1 cellular context compared by ENCODE assay signal in genomic region chr7:4196121-4196819, GRCh38.
TF ChIP-seq lines count a peak whose summit lies in the region.

No MANE protein-coding gene starts in this region.

TF ChIP-seq in H1, 55 proteins besides CTCF, POLR2A, EP300 and RAD21:
- TF ChIP-seq KDM4A (IDR thresholded peaks at IDR 0.05; ENCODE audit: low read depth, low read length, severe bottlenecking): no peak
- no peak for TF ChIP-seq TAF7 (optimal IDR thresholded peaks at IDR 0.05; ENCODE audit: borderline replicate concordance, low read depth, low read length)
- TF ChIP-seq SIX5 (IDR thresholded peaks at IDR 0.05; ENCODE audit: low read depth, low read length): no peak
- TF ChIP-seq SP1 (IDR thresholded peaks at IDR 0.05; ENCODE audit: low read depth, low read length): no peak
- no peak for TF ChIP-seq MAX (IDR thresholded peaks at IDR 0.05)
- TF ChIP-seq CHD7 (IDR thresholded peaks at IDR 0.05; ENCODE audit: insufficient replicate concordance, low read length): no peak
- no peak for TF ChIP-seq GABPA (IDR thresholded peaks at IDR 0.05; ENCODE audit: borderline replicate concordance, insufficient read depth, low read length)
- no peak for TF ChIP-seq NANOG (IDR thresholded peaks at IDR 0.05; ENCODE audit: insufficient read depth, low read depth, low read length, poor library complexity, severe bottlenecking)
- TF ChIP-seq TCF12 (IDR thresholded peaks at IDR 0.05; ENCODE audit: low read depth, low read length): no peak
- no peak for TF ChIP-seq TEAD4 (IDR thresholded peaks at IDR 0.05; ENCODE audit: low read depth, low read length)
- no peak for TF ChIP-seq BRCA1 (IDR thresholded peaks at IDR 0.05; ENCODE audit: low read depth, low read length)
- TF ChIP-seq CBX5 (IDR thresholded peaks at IDR 0.05; ENCODE audit: low read depth, low read length): no peak
- TF ChIP-seq NRF1 (IDR thresholded peaks at IDR 0.05; ENCODE audit: low read depth, low read length): no peak
- TF ChIP-seq SRF (IDR thresholded peaks at IDR 0.05; ENCODE audit: low read depth, low read length): no peak
- no peak for TF ChIP-seq SIN3A (conservative IDR thresholded peaks at IDR 0.05 in 1 of 2, IDR thresholded peaks at IDR 0.05 in 1 of 2; ENCODE audit: low read depth in 1 of 2, low read length in 2 of 2)
